In genomic region chr3:58088501-58088900, GRCh38 we compare ENCODE assay signal across 24 cellular contexts.
DNase-seq lines count a peak whose midpoint lies in the region; ATAC-seq, FAIRE-seq and TF ChIP-seq lines count a peak whose summit lies in the region.
"Had no signal": no experiment of that assay in that cellular context is flagged by ENCODE, and none has a peak within 500 bp of the region (broad histone marks: within the 10 kb centered on the region; RNA-seq: fewer than 3 reads in every experiment).

No MANE protein-coding gene starts in this region.

- TF ChIP-seq EP300 in HepG2 (IDR thresholded peaks at IDR 0.05; ENCODE audit: low read depth in 2 of 2, low read length in 2 of 2), result no peak
- no peak for TF ChIP-seq EP300 in HepG2 (CRISPR knock-in tag; IDR thresholded peaks at IDR 0.05; ENCODE audit: borderline replicate concordance)
- no peak for TF ChIP-seq EP300 in esophagus muscularis mucosa (IDR thresholded peaks at IDR 0.05)

- H3K9me3 Mint-ChIP-seq in progenitor cell of endocrine pancreas (ENCODE audit: low read depth), result no peaks in the 10 kb centered on the region

- in situ Hi-C loops in HepG2 (cut with HindIII; ENCODE audit: extremely low pct_ligation_motif_present, low pct_unique_long_range_greater_than_20kb), result no loop called here

- FAIRE-seq in HepG2 (lab: Jason Lieb, UNC), result no peak
- FAIRE-seq: D721Med, GM18507 had no signal

- WGBS in HepG2 (ENCODE audit: low lambda C conversion rate), result 94% methylated on average over 2 of the region's 3 CpGs
- 91% methylated on average over 1 of the region's 3 CpGs for WGBS in right lobe of liver (ENCODE audit: insufficient coverage, low coverage, low lambda C conversion rate, missing lambda C conversion rate)
- 69% methylated on average over 3 of the region's 3 CpGs for WGBS in esophagus muscularis mucosa

- no peaks in the 10 kb centered on the region for H3K27me3 ChIP-seq in HepG2 (ENCODE audit: control insufficient read depth in 1 of 2, insufficient read depth in 2 of 2, low read length in 2 of 2)
- no peaks in the 10 kb centered on the region for H3K27me3 ChIP-seq in right lobe of liver
- H3K27me3 ChIP-seq in esophagus muscularis mucosa, result no peaks in the 10 kb centered on the region
- H3K27me3 ChIP-seq in lower lobe of right lung (ENCODE audit: low read depth), result no peaks in the 10 kb centered on the region
- H3K27me3 ChIP-seq: BLaER1 treated with 17β-estradiol and CSF1 and Interleukin-3, amounts not matched to agents 10 nM and 100 nM; SJCRH30 had no signal

- no peak overlapping the region for H3K4me2 ChIP-seq in HepG2 (ENCODE audit: low read depth, low read length)
- H3K4me2 ChIP-seq: BLaER1 treated with 17β-estradiol and CSF1 and Interleukin-3, amounts not matched to agents 10 nM and 100 nM; KMS-11 had no signal

- no peaks in the 10 kb centered on the region for H3K27me3 Mint-ChIP-seq in progenitor cell of endocrine pancreas

- CTCF ChIA-PET in HepG2 (lab: Yijun Ruan, JAX; ENCODE audit: low intra/inter-chr PET ratio, low total read pairs), result no interaction called here

- peaks cover 63% of the 10 kb centered on the region for H3K79me2 ChIP-seq in HepG2 (ENCODE audit: insufficient read depth, low read length)

- H3K4me3 ChIP-seq in HepG2 (replicated peaks in 1 of 3; ENCODE audit: insufficient read depth in 1 of 3, low read depth in 2 of 3, low read length in 3 of 3) (no peak overlapping the region), right lobe of liver (no peak overlapping the region), esophagus muscularis mucosa (no peak overlapping the region), lower lobe of right lung (no peak overlapping the region)
- H3K4me3 ChIP-seq: BLaER1 treated with 17β-estradiol and CSF1 and Interleukin-3, amounts not matched to agents 10 nM and 100 nM; SJCRH30 had no signal

- no peak for DNase-seq in HepG2 (ENCODE audit: low spot score)
- DNase-seq in right lobe of liver, result no peak
- DNase-seq in esophagus muscularis mucosa (ENCODE audit: extremely low spot score), result no peak
- DNase-seq in progenitor cell of endocrine pancreas (ENCODE audit: low spot score, unreplicated experiment), result no peak
- DNase-seq in lower lobe of right lung, result no peak
- DNase-seq in NCI-H2171 treated with DMSO at 0.1 percent for 48 hours (lab: John Stamatoyannopoulos, UW), result no peak
- DNase-seq: 8988T, DMS53, GDM1, H7, NCI-H1105, NCI-H146, NCI-H2029, NCI-H226, NCI-H510A treated with DMSO at 0.1 percent for 48 hours, NCI-H748 treated with DMSO at 0.1 percent for 48 hours, SJCRH30 had no signal

- POLR2A ChIA-PET in HepG2 (lab: Yijun Ruan, JAX), result no interaction called here

- ATAC-seq in HepG2 (no peak), right lobe of liver (no peak), lower lobe of right lung (no peak), GM19351 (IDR thresholded peaks at IDR 0.05; ENCODE audit: unreplicated experiment) (no peak), HG03135 (IDR thresholded peaks at IDR 0.05; ENCODE audit: unreplicated experiment) (no peak)

- H3K4me1 ChIP-seq in HepG2 (ENCODE audit: insufficient read depth, low read length) (peaks cover 25% of the 10 kb centered on the region), right lobe of liver (peaks cover 0 to 7% (median 0%) of the 10 kb centered on the region in 4 donors), esophagus muscularis mucosa (peaks cover 0 to 38% (median 23%) of the 10 kb centered on the region in 4 donors), lower lobe of right lung (peaks cover 15% of the 10 kb centered on the region)
- H3K4me1 ChIP-seq: SJCRH30 had no signal

- peaks cover 1% of the 10 kb centered on the region for H3K4me1 Mint-ChIP-seq in progenitor cell of endocrine pancreas (ENCODE audit: low read depth)

- H3K9ac ChIP-seq in HepG2 (ENCODE audit: insufficient read depth, low read depth, low read length), result no peak overlapping the region
- H3K9ac ChIP-seq: BLaER1 treated with 17β-estradiol and CSF1 and Interleukin-3, amounts not matched to agents 10 nM and 100 nM; KMS-11 had no signal

- TF ChIP-seq POLR2A in HepG2 (IDR thresholded peaks at IDR 0.05; ENCODE audit: insufficient read depth in 1 of 2, low read depth in 2 of 2, low read length in 2 of 2), result no peak
- no peak for TF ChIP-seq POLR2A in right lobe of liver (IDR thresholded peaks at IDR 0.05)
- TF ChIP-seq POLR2A in esophagus muscularis mucosa (IDR thresholded peaks at IDR 0.05; ENCODE audit: low read depth), result no peak

- no peak for TF ChIP-seq RAD21 in HepG2 (CRISPR knock-in tag; IDR thresholded peaks at IDR 0.05)

- no peak overlapping the region for H2AFZ ChIP-seq in HepG2 (ENCODE audit: low read length)

- H3K36me3 ChIP-seq in HepG2 (replicated peaks in 1 of 2; ENCODE audit: control insufficient read depth in 1 of 2, insufficient read depth in 2 of 2, low read length in 2 of 2) (peaks cover 13 to 60% of the 10 kb centered on the region in 2 experiments), right lobe of liver (no peaks in the 10 kb centered on the region), esophagus muscularis mucosa (peaks cover 0 to 13% (median 2%) of the 10 kb centered on the region in 4 donors), lower lobe of right lung (peaks cover 4% of the 10 kb centered on the region)
- H3K36me3 ChIP-seq: SJCRH30 had no signal

- H3K9me3 ChIP-seq in HepG2 (ENCODE audit: low read length) (no peaks in the 10 kb centered on the region), right lobe of liver (no peaks in the 10 kb centered on the region), esophagus muscularis mucosa (no peaks in the 10 kb centered on the region), lower lobe of right lung (no peaks in the 10 kb centered on the region)
- H3K9me3 ChIP-seq: SJCRH30 had no signal

- peak overlapping the region; percentile 19 for H3K27ac Mint-ChIP-seq in progenitor cell of endocrine pancreas

- peaks cover 3% of the 10 kb centered on the region; the same call in 1 of the 2 replicates for H4K20me1 ChIP-seq in HepG2 (ENCODE audit: insufficient read depth, low read length)
- H4K20me1 ChIP-seq: BLaER1 treated with 17β-estradiol and CSF1 and Interleukin-3, amounts not matched to agents 10 nM and 100 nM had no signal

- intact Hi-C loops in HepG2 (cut with micrococcal nuclease; ENCODE audit: unreplicated experiment) (no loop called here), right lobe of liver (cut with DNase I) (no loop called here), esophagus muscularis mucosa (cut with DNase I) (no loop called here), lower lobe of right lung (cut with DNase I) (no loop called here)

- H3K27ac ChIP-seq in HepG2 (ENCODE audit: extremely low read length, insufficient read depth, low read length), result no peak overlapping the region
- no peak overlapping the region for H3K27ac ChIP-seq in right lobe of liver
- H3K27ac ChIP-seq in esophagus muscularis mucosa (replicated peaks in 1 of 4), result peak overlapping the region; percentile 0 to 34 (median 26)
- no peak overlapping the region for H3K27ac ChIP-seq in lower lobe of right lung
- H3K27ac ChIP-seq: BLaER1 treated with 17β-estradiol and CSF1 and Interleukin-3, amounts not matched to agents 10 nM and 100 nM; HL-60; KMS-11; SJCRH30 had no signal

- no peak for TF ChIP-seq CTCF in HepG2 (CRISPR knock-in tag; IDR thresholded peaks at IDR 0.05)
- TF ChIP-seq CTCF in right lobe of liver (IDR thresholded peaks at IDR 0.05), result no peak
- TF ChIP-seq CTCF in esophagus muscularis mucosa (IDR thresholded peaks at IDR 0.05), result no peak
- no peak for TF ChIP-seq CTCF in progenitor cell of endocrine pancreas (IDR thresholded peaks at IDR 0.05; ENCODE audit: unreplicated experiment)
- no peak for TF ChIP-seq CTCF in lower lobe of right lung (IDR thresholded peaks at IDR 0.05)

- H3K4me3 Mint-ChIP-seq in progenitor cell of endocrine pancreas (ENCODE audit: low read depth), result no peak overlapping the region

- BruUV-seq in HepG2 (replicated peaks; lab: Mats Ljungman, UMichigan), result no TSS peak

- H3K36me3 Mint-ChIP-seq in progenitor cell of endocrine pancreas (ENCODE audit: insufficient read depth), result peaks cover 14% of the 10 kb centered on the region

TF ChIP-seq in HepG2, 621 proteins besides CTCF, POLR2A, EP300 and RAD21:
- no peak for TF ChIP-seq GTF3A (CRISPR knock-in tag; conservative IDR thresholded peaks at IDR 0.05)
- peak; percentile 43 for TF ChIP-seq RBM22 (optimal IDR thresholded peaks at IDR 0.05; ENCODE audit: low read length)
- no peak for TF ChIP-seq ZNF597 (CRISPR knock-in tag; IDR thresholded peaks at IDR 0.05)

Comparison
In these comparisons a context has a peak if more than half of its experiments do, and no peak if none do; other contexts are left out.
1. H3K27ac ChIP-seq: peak in esophagus muscularis mucosa (4 of 4); none in HepG2 (single experiment), right lobe of liver (0 of 3) and lower lobe of right lung (single experiment).